In the genomic region with DNA sequence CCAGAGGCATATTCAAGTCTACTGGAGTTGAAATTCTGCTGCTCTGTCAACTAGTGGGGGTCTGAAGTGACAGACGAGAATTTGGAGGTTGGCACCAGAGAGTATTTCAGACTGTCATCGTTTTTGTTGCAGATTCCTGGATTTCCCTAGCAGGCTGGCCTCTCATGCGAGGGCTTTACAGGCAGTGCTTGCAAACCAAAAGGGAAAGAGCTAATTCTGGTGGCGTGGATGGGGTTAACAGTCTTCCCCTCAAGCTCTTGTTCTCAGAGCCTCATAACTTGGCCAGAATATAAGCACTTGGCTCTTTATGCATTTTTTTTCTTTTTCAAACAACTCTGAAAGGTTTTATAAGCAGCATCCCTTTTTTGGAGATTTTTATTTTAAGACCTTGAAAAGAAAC, we compare ENCODE assay signal across 12 cellular contexts. TPM values are rescaled to one million over a fixed set of nuclear protein-coding genes. Genes with fewer than 3 reads are reported as not detected.
DNase-seq lines count a peak whose midpoint lies in the region; ATAC-seq and TF ChIP-seq lines count a peak whose summit lies in the region.
"Had no signal": no experiment of that assay in that cellular context is flagged by ENCODE, and none has a peak within 500 bp of the region (broad histone marks: within the 10 kb centered on the region; RNA-seq: fewer than 3 reads in every experiment).

Gene SPARCL1 (minus strand): TSS at position 190 of the 400 bp plus-strand sequence. CDS start 29,802 bp downstream, outside the sequence.

- H3K4me3 ChIP-seq in effector memory CD4-positive, alpha-beta T cell (ENCODE audit: insufficient read depth, low read depth, low read length, poor library complexity, severe bottlenecking), result no peak within 1 kb of the TSS

- H3K27me3 ChIP-seq in effector memory CD4-positive, alpha-beta T cell (replicated peaks; ENCODE audit: control insufficient read depth, insufficient read depth, low read length, poor library complexity, severe bottlenecking), result no peaks in the 10 kb centered on the region

- H3K9me3 ChIP-seq in effector memory CD4-positive, alpha-beta T cell (ENCODE audit: control insufficient read depth, low read length), result no peaks in the 10 kb centered on the region

- H3K9me3 Mint-ChIP-seq in activated naive CD8-positive, alpha-beta T cell treated with anti-CD3 and anti-CD28 coated beads, Interleukin-2, amount 50 U/mL, for 24 hours, result peaks cover 5% of the 10 kb centered on the region

- H3K27ac Mint-ChIP-seq in activated naive CD8-positive, alpha-beta T cell treated with anti-CD3 and anti-CD28 coated beads, Interleukin-2, amount 50 U/mL, for 24 hours, result no peak within 1 kb of the TSS

- H3K27me3 Mint-ChIP-seq in activated naive CD8-positive, alpha-beta T cell treated with anti-CD3 and anti-CD28 coated beads, Interleukin-2, amount 50 U/mL, for 24 hours, result no peaks in the 10 kb centered on the region

- no peaks in the 10 kb centered on the region for H3K36me3 ChIP-seq in effector memory CD4-positive, alpha-beta T cell (ENCODE audit: control insufficient read depth, insufficient read depth, low read length)

- no peak within 1 kb of the TSS for H3K4me3 Mint-ChIP-seq in activated naive CD8-positive, alpha-beta T cell treated with anti-CD3 and anti-CD28 coated beads, Interleukin-2, amount 50 U/mL, for 24 hours

- CTCF ChIA-PET in GM10248 (lab: Yijun Ruan, JAX), result interaction anchor here (1.4 kb wide), 2 partner anchors 9 to 11 kb away, joined by 4 read pairs; no protein-coding TSS in a partner anchor

- no peak for TF ChIP-seq CTCF in GM10248 (IDR thresholded peaks at IDR 0.05; ENCODE audit: control extremely low read depth, extremely low read depth, low read depth, missing control alignments)

- no peaks in the 10 kb centered on the region for H3K4me1 Mint-ChIP-seq in activated naive CD8-positive, alpha-beta T cell treated with anti-CD3 and anti-CD28 coated beads, Interleukin-2, amount 50 U/mL, for 24 hours

- POLR2A ChIA-PET in GM10248 (lab: Yijun Ruan, JAX), result no interaction called here

- no peak for ATAC-seq in left colon
- no peak for ATAC-seq in activated naive CD8-positive, alpha-beta T cell treated with anti-CD3 and anti-CD28 coated beads, Interleukin-2, amount 50 U/mL, for 24 hours

- peak; percentile 5 for DNase-seq in EH (ENCODE audit: low read depth)
- no peak for DNase-seq in dermis microvascular lymphatic vessel endothelial cell (ENCODE audit: low read depth in 2 of 2)
- DNase-seq in left colon, result peak in 1 of 2 donors; percentile 39
- DNase-seq in putamen (ENCODE audit: low spot score), result peak; percentile 64
- DNase-seq in stimulated activated naive CD4-positive, alpha-beta T cell (lab: John Stamatoyannopoulos, UW), result no peak
- DNase-seq in activated naive CD8-positive, alpha-beta T cell treated with anti-CD3 and anti-CD28 coated beads, Interleukin-2, amount 50 U/mL, for 24 hours, result no peak
- DNase-seq in GM10248 (ENCODE audit: extremely low spot score), result no peak
- no peak for DNase-seq in effector memory CD4-positive, alpha-beta T cell
- DNase-seq: GDM1, NCI-H2081 treated with DMSO at 0.1 percent for 48 hours, SW 1271 had no signal

- peaks cover under 1% of the 10 kb centered on the region for H3K36me3 Mint-ChIP-seq in activated naive CD8-positive, alpha-beta T cell treated with anti-CD3 and anti-CD28 coated beads, Interleukin-2, amount 50 U/mL, for 24 hours (ENCODE audit: low read depth)

- no peak within 1 kb of the TSS for H3K27ac ChIP-seq in effector memory CD4-positive, alpha-beta T cell (ENCODE audit: insufficient read depth, low read length, poor library complexity, severe bottlenecking)

- intact Hi-C loops in left colon (cut with DNase I, micrococcal nuclease), result no loop called here

- H3K4me1 ChIP-seq in effector memory CD4-positive, alpha-beta T cell (ENCODE audit: control insufficient read depth, insufficient read depth, low read length, poor library complexity, severe bottlenecking), result no peaks in the 10 kb centered on the region

RNA-seq across cellular contexts. Expression of gene SPARCL1, which starts in this region (rescaled TPM):
- total RNA-seq in dermis microvascular lymphatic vessel endothelial cell (10.0 and 19.2 TPM in 2 replicates), left colon (10 to 100 TPM; 31.8 to 97.8 TPM)
- total RNA-seq: bronchial epithelial cell had no signal

Comparison
In these comparisons a context has a peak if more than half of its experiments do, and no peak if none do; other contexts are left out.
1. DNase-seq: peak in EH (single experiment) and putamen (single experiment); none in dermis microvascular lymphatic vessel endothelial cell (0 of 2), stimulated activated naive CD4-positive, alpha-beta T cell (0 of 6), activated naive CD8-positive, alpha-beta T cell treated with anti-CD3 and anti-CD28 coated beads, Interleukin-2, amount 50 U/mL, for 24 hours (single experiment), GM10248 (single experiment) and effector memory CD4-positive, alpha-beta T cell (0 of 3).